In the genomic region with DNA sequence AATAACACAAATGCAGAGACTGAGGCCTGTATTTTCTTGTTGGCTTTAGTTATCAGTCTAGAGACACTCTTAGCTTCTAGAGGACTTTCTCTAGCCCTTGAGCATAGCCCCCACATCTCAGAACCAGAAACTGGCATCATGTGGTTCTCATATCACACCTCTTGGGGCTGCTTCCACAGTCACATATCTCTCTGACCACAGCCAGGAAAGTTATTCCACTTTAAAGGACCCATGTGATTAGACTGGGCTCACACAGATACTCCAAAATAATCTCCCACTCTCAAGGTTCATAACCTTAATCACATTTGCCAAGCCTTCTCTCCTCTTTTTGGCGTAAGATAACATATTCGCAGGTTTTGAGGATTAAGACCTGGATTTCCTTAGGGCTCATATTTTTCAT, we compare ENCODE assay signal across 21 cellular contexts.
"Had no signal": no experiment of that assay in that cellular context is flagged by ENCODE, and none has a peak within 500 bp of the region (broad histone marks: within the 10 kb centered on the region; RNA-seq: fewer than 3 reads in every experiment).

No MANE protein-coding gene starts in this region.

- H2AFZ ChIP-seq: PC-9 had no signal

- H3K27me3 ChIP-seq: body of pancreas had no signal

- H3K4me3 ChIP-seq: body of pancreas, PC-9, SK-N-MC had no signal

- H3K9me3 ChIP-seq: body of pancreas had no signal

- H3K4me2 ChIP-seq: PC-9 had no signal

- DNase-seq: activated CD4-positive, alpha-beta T cell treated with anti-CD3 and anti-CD28 coated beads for 4 hours; activated CD8-positive, alpha-beta memory T cell treated with anti-CD3 and anti-CD28 coated beads, Interleukin-2, amount 50 U/mL, for 4 hours; activated CD8-positive, alpha-beta T cell treated with anti-CD3 and anti-CD28 coated beads for 36 hours; activated naive CD4-positive, alpha-beta T cell treated with anti-CD3 and anti-CD28 coated beads, Interleukin-2, amount 50 U/mL, for 16 hours; activated naive CD8-positive, alpha-beta T cell treated with anti-CD3 and anti-CD28 coated beads, Interleukin-2, amount 10 ng/mL, durations not matched to agents 7 days and 5 days; activated T-cell treated with anti-CD3 and anti-CD28 coated beads, Interleukin-2, amount 50 U/mL, for 72 hours; aorta; body of pancreas; Karpas-422; MM.1S; NCI-H1105 treated with DMSO at 0.1 percent for 48 hours; NCI-H1436 treated with DMSO at 0.1 percent for 48 hours; NCI-H187; NCI-H2081; NCI-H510A treated with DMSO at 0.1 percent for 48 hours; NCI-H69; NK-92 treated with Interleukin-12 subunit alpha and Interleukin-12 subunit beta, amount 100 ng/mL, for 24 hours; PC-9; T-helper 1 cell had no signal

- ATAC-seq: activated CD4-positive, CD25-positive, alpha-beta regulatory T cell treated with anti-CD3 and anti-CD28 coated beads, Interleukin-2, amount 50 U/mL, for 24 hours; activated CD8-positive, alpha-beta T cell treated with anti-CD3 and anti-CD28 coated beads for 36 hours; activated T-cell treated with anti-CD3 and anti-CD28 coated beads, Interleukin-2, amount 50 U/mL, for 72 hours; body of pancreas had no signal

- H3K27ac ChIP-seq: body of pancreas, PC-9, SK-N-MC had no signal
